ENCODE assay signal across 36 cellular contexts in genomic region chr10:101076630-101077029, GRCh38. TPM values are rescaled to one million over a fixed set of nuclear protein-coding genes. Genes with fewer than 3 reads are reported as not detected.
"Had no signal": no experiment of that assay in that cellular context is flagged by ENCODE, and none has a peak within 500 bp of the region (broad histone marks: within the 10 kb centered on the region; RNA-seq: fewer than 3 reads in every experiment).

No MANE protein-coding gene starts in this region.

- H3K9me3 ChIP-seq: MG63 had no signal

- H3K27me3 ChIP-seq: MG63 had no signal

- DNase-seq: Karpas-422, Kasumi-1, MG63, MM.1S, MV-4-11, NCI-H1048, NCI-H1092, NCI-H1092 treated with DMSO at 0.1 percent for 48 hours, NCI-H1105, NCI-H1105 treated with DMSO at 0.1 percent for 48 hours, NCI-H1417 treated with DMSO at 0.1 percent for 48 hours, NCI-H1436, NCI-H1436 treated with DMSO at 0.1 percent for 48 hours, NCI-H146, NCI-H1694, NCI-H1694 treated with DMSO at 0.1 percent for 48 hours, NCI-H187, NCI-H187 treated with DMSO at 0.1 percent for 48 hours, NCI-H1930, NCI-H2029, NCI-H2029 treated with DMSO at 0.1 percent for 48 hours, NCI-H2081, NCI-H2107, NCI-H2171, NCI-H2227 treated with DMSO at 0.1 percent for 48 hours, NCI-H226, NCI-H345, NCI-H446, NCI-H446 treated with DMSO at 0.1 percent for 48 hours, NCI-H510A, NCI-H510A treated with DMSO at 0.1 percent for 48 hours, NCI-H524 had no signal

- H3K36me3 ChIP-seq: MG63 had no signal

- H3K4me3 ChIP-seq: MG63 had no signal

RNA-seq across cellular contexts. Expression of gene TLX1, which starts 54.5 kb away (rescaled TPM):
- total RNA-seq: LHCN-M2, M059J, MCF 10A, NCI-H460 had no signal
